ENCODE assay signal across 8 cellular contexts in the genomic region with DNA sequence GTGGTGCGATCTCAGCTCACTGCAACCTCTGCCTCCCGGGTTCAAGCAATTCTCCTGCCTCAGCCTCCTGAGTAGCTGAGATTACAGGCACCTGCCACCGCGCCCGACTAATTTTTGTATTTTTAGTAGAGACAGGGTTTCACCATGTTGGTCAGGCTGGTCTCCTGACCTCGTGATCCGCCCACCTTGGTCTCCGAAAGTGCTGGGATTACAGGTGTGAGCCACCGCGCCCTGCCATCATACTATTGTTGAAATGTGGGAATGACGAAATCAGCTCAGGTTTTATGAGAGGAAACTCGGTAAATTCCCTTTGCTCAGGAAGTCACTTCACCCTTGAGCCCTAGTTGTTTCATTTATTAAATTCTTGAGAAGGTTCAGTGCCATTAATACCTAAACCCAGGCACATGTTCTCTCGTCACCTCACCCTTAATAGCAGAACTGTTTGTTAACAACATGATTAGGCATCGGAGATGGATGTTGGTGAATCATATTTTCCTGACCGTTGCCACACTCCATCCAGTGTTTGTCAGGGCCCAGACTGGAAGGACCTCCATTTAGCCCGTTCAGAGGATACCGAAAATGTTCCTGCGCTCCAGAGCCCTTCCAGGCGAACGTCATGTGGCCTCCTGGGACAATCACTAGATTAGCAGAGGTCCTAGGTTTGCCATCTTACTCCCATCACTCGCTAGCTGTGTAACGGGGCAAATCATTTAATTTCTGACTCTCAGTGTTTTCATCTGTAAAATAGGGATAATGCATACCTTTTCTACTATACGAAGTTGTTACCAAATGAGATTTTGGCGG. TPM values are rescaled to one million over a fixed set of nuclear protein-coding genes. Genes with fewer than 3 reads are reported as not detected.
DNase-seq lines count a peak whose midpoint lies in the region; ATAC-seq and TF ChIP-seq lines count a peak whose summit lies in the region.

No MANE protein-coding gene starts in this region.

- CTCF ChIA-PET in RWPE1 (lab: Yijun Ruan, JAX) (no interaction called here), HEK293T (lab: Yijun Ruan, JAX) (no interaction called here)

- peak overlapping the region; percentile 16; the same call in 1 of the 2 replicates for H3K27ac ChIP-seq in RWPE1
- peak overlapping the region; percentile 36 to 88 for H3K27ac ChIP-seq in lung (ENCODE audit: low read depth in 1 of 2, low read length in 1 of 2)
- H3K27ac ChIP-seq in WERI-Rb-1, result no peak overlapping the region

- H3K4me1 ChIP-seq in lung (ENCODE audit: control insufficient read depth in 2 of 2, insufficient read depth in 2 of 2, low read length in 2 of 2), result no peaks in the 10 kb centered on the region

- POLR2A ChIA-PET in RWPE1 (lab: Yijun Ruan, JAX; ENCODE audit: low non-redundant PET), result no interaction called here
- POLR2A ChIA-PET in HEK293T (lab: Yijun Ruan, JAX), result no interaction called here

- H3K9me3 ChIP-seq in lung (ENCODE audit: control insufficient read depth in 2 of 2, insufficient read depth in 1 of 2, low read length in 1 of 2) (no peaks in the 10 kb centered on the region), WERI-Rb-1 (ENCODE audit: severe bottlenecking) (no peaks in the 10 kb centered on the region)

- no peak overlapping the region for H3K4me3 ChIP-seq in lung
- H3K4me3 ChIP-seq in WERI-Rb-1 (ENCODE audit: low read depth, low read length), result no peak overlapping the region

- ATAC-seq in GM18511 (IDR thresholded peaks at IDR 0.05; ENCODE audit: unreplicated experiment) (peak; percentile 73), GM21723 (IDR thresholded peaks at IDR 0.05; ENCODE audit: unreplicated experiment) (peak; percentile 57), lung (ENCODE audit: insufficient read depth, low FRiP score) (peak; percentile 70)

- DNase-seq in RWPE1 (ENCODE audit: low spot score) (no peak), lung (ENCODE audit: low spot score) (peak; percentile 51), NCI-H524 (lab: John Stamatoyannopoulos, UW) (no peak), HEK293T (ENCODE audit: extremely low spot score) (no peak), middle frontal gyrus (ENCODE audit: extremely low spot score, low spot score) (no peak), WERI-Rb-1 (no peak)

- H3K27me3 ChIP-seq in lung (ENCODE audit: control insufficient read depth, insufficient read depth) (no peaks in the 10 kb centered on the region), WERI-Rb-1 (ENCODE audit: insufficient read depth, low read depth, severe bottlenecking) (no peaks in the 10 kb centered on the region)

- TF ChIP-seq CTCF in RWPE1 (conservative IDR thresholded peaks at IDR 0.05; ENCODE audit: low read depth) (no peak), lung (IDR thresholded peaks at IDR 0.05; ENCODE audit: control extremely low read depth, extremely low read depth) (no peak), WERI-Rb-1 (IDR thresholded peaks at IDR 0.05; ENCODE audit: low read depth, low read length) (no peak)

- WGBS in lung, 2 donors, result 72% methylated on average over 23 of the region's 24 CpGs

- H3K36me3 ChIP-seq in lung (ENCODE audit: control insufficient read depth in 2 of 2, insufficient read depth in 2 of 2, low read length in 2 of 2), result peaks cover 0 to 6% of the 10 kb centered on the region in 2 donors
- H3K36me3 ChIP-seq in WERI-Rb-1, result peaks cover 24% of the 10 kb centered on the region

TF ChIP-seq in HEK293T, 16 proteins besides CTCF, POLR2A, EP300 and RAD21:
- no peak for TF ChIP-seq ARNT (IDR thresholded peaks at IDR 0.05)
- TF ChIP-seq SP1 (IDR thresholded peaks at IDR 0.05), result no peak
- TF ChIP-seq, protein P1, sequence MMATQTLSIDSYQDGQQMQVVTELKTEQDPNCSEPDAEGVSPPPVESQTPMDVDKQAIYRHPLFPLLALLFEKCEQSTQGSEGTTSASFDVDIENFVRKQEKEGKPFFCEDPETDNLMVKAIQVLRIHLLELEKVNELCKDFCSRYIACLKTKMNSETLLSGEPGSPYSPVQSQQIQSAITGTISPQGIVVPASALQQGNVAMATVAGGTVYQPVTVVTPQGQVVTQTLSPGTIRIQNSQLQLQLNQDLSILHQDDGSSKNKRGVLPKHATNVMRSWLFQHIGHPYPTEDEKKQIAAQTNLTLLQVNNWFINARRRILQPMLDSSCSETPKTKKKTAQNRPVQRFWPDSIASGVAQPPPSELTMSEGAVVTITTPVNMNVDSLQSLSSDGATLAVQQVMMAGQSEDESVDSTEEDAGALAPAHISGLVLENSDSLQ (IDR thresholded peaks at IDR 0.05), result no peak
- no peak for TF ChIP-seq TARDBP (IDR thresholded peaks at IDR 0.05)
- no peak for TF ChIP-seq L3MBTL2 (conservative IDR thresholded peaks at IDR 0.05)
- no peak for TF ChIP-seq CTBP1 (IDR thresholded peaks at IDR 0.05; ENCODE audit: borderline replicate concordance)
- TF ChIP-seq LEF1 (IDR thresholded peaks at IDR 0.05; ENCODE audit: borderline replicate concordance), result no peak
- TF ChIP-seq HDGF (IDR thresholded peaks at IDR 0.05; ENCODE audit: borderline replicate concordance), result no peak
- no peak for TF ChIP-seq ELF4 (IDR thresholded peaks at IDR 0.05)
- TF ChIP-seq ZNF384 (IDR thresholded peaks at IDR 0.05), result no peak
- no peak for TF ChIP-seq SUZ12 (IDR thresholded peaks at IDR 0.05)
- TF ChIP-seq FOXK2 (IDR thresholded peaks at IDR 0.05), result no peak
- no peak for TF ChIP-seq FOXA1 (IDR thresholded peaks at IDR 0.05)
- no peak for TF ChIP-seq NFRKB (IDR thresholded peaks at IDR 0.05)
- no peak for TF ChIP-seq BHLHE40 (IDR thresholded peaks at IDR 0.05; ENCODE audit: borderline replicate concordance)
- TF ChIP-seq FOXM1 (IDR thresholded peaks at IDR 0.05; ENCODE audit: borderline replicate concordance), result no peak
TF ChIP-seq in HEK293T: peak in this region for 0.

RNA-seq across cellular contexts. Expression of a gene that starts 20.0 kb away (rescaled TPM):
- total RNA-seq in lung, result 10 to 100 TPM; 22.8 to 48.5 TPM
- polyA plus RNA-seq in lung, result 1 to 10 TPM; 8.1 to 8.7 TPM

RNA-seq across cellular contexts. Expression of a gene that starts 52.5 kb away (rescaled TPM):
- total RNA-seq in lung, result 100 to 1,000 TPM; 113 to 262 TPM
- polyA plus RNA-seq in lung, result 100 to 1,000 TPM; 444 to 502 TPM
